ENCODE assay signal across 12 cellular contexts in genomic region chr16:54938351-54939346, GRCh38. TPM values are rescaled to one million over a fixed set of nuclear protein-coding genes. Genes with fewer than 3 reads are reported as not detected.
DNase-seq lines count a peak whose midpoint lies in the region; ATAC-seq and TF ChIP-seq lines count a peak whose summit lies in the region.
"Had no signal": no experiment of that assay in that cellular context is flagged by ENCODE, and none has a peak within 500 bp of the region (broad histone marks: within the 10 kb centered on the region; RNA-seq: fewer than 3 reads in every experiment).

No MANE protein-coding gene starts in this region.

- no peaks in the 10 kb centered on the region for H3K9me3 Mint-ChIP-seq in activated T-cell treated with anti-CD3 and anti-CD28 coated beads, Interleukin-2, amount 50 U/mL, for 72 hours
- H3K9me3 Mint-ChIP-seq in brain, result peaks cover 0 to 6% (median 0%) of the 10 kb centered on the region in 5 experiments
- H3K9me3 Mint-ChIP-seq in stimulated activated naive B cell treated with anti-CD40 and anti-IgM and Interleukin-4, amounts not matched to agents 10 μg/mL and 1 μg/mL and 100 μg/mL, for 72 hours, result peaks cover 0 to 3% of the 10 kb centered on the region in 2 donors

- H3K27ac Mint-ChIP-seq in activated T-cell treated with anti-CD3 and anti-CD28 coated beads, Interleukin-2, amount 50 U/mL, for 72 hours, result no peak overlapping the region
- H3K27ac Mint-ChIP-seq in brain, result peak overlapping the region in 2 of 5 experiments; percentile 62 to 93
- H3K27ac Mint-ChIP-seq in stimulated activated naive B cell treated with anti-CD40 and anti-IgM and Interleukin-4, amounts not matched to agents 10 μg/mL and 1 μg/mL and 100 μg/mL, for 72 hours, result peak overlapping the region; percentile 81

- H3K4me3 Mint-ChIP-seq in activated T-cell treated with anti-CD3 and anti-CD28 coated beads, Interleukin-2, amount 50 U/mL, for 72 hours, result peak overlapping the region; percentile 79 to 84
- peak overlapping the region in 4 of 5 experiments; percentile 14 to 90 (median 77) for H3K4me3 Mint-ChIP-seq in brain
- peak overlapping the region; percentile 56 to 57 for H3K4me3 Mint-ChIP-seq in stimulated activated naive B cell treated with anti-CD40 and anti-IgM and Interleukin-4, amounts not matched to agents 10 μg/mL and 1 μg/mL and 100 μg/mL, for 72 hours

- no peak for TF ChIP-seq CTCF in brain (conservative IDR thresholded peaks at IDR 0.05)

- peaks cover 48% of the 10 kb centered on the region for H3K4me1 Mint-ChIP-seq in activated T-cell treated with anti-CD3 and anti-CD28 coated beads, Interleukin-2, amount 50 U/mL, for 72 hours (ENCODE audit: low read depth)
- peaks cover 68% of the 10 kb centered on the region for H3K4me1 Mint-ChIP-seq in brain
- H3K4me1 Mint-ChIP-seq in stimulated activated naive B cell treated with anti-CD40 and anti-IgM and Interleukin-4, amounts not matched to agents 10 μg/mL and 1 μg/mL and 100 μg/mL, for 72 hours, result peaks cover 11 to 36% of the 10 kb centered on the region in 2 donors

- DNase-seq in activated T-cell treated with anti-CD3 and anti-CD28 coated beads, Interleukin-2, amount 50 U/mL, for 72 hours, result no peak
- DNase-seq in activated T-cell treated with anti-CD3 and anti-CD28 coated beads for 4 hours (no peak), islet precursor cell (peak; percentile 57), inferior parietal cortex (ENCODE audit: extremely low spot score) (no peak), HCEC 1CT (no peak)
- DNase-seq in stimulated activated naive B cell treated with anti-CD40 and anti-IgM and Interleukin-4, amounts not matched to agents 10 μg/mL and 1 μg/mL and 100 μg/mL, for 72 hours, result no peak
- DNase-seq: head of caudate nucleus, Karpas-422, NCI-H510A treated with DMSO at 0.1 percent for 48 hours, SK-N-SH had no signal

- H3K27me3 Mint-ChIP-seq in activated T-cell treated with anti-CD3 and anti-CD28 coated beads, Interleukin-2, amount 50 U/mL, for 72 hours (ENCODE audit: low read depth), result peaks cover 89% of the 10 kb centered on the region
- peaks cover 100% of the 10 kb centered on the region for H3K27me3 Mint-ChIP-seq in brain
- H3K27me3 Mint-ChIP-seq in stimulated activated naive B cell treated with anti-CD40 and anti-IgM and Interleukin-4, amounts not matched to agents 10 μg/mL and 1 μg/mL and 100 μg/mL, for 72 hours, result peaks cover 81 to 89% of the 10 kb centered on the region in 2 donors

- H3K36me3 Mint-ChIP-seq in activated T-cell treated with anti-CD3 and anti-CD28 coated beads, Interleukin-2, amount 50 U/mL, for 72 hours (ENCODE audit: insufficient read depth in 2 of 2), result peaks cover 0 to 1% of the 10 kb centered on the region in 2 donors
- H3K36me3 Mint-ChIP-seq in brain, result peaks cover 18% of the 10 kb centered on the region
- peaks cover 5 to 7% of the 10 kb centered on the region in 2 donors for H3K36me3 Mint-ChIP-seq in stimulated activated naive B cell treated with anti-CD40 and anti-IgM and Interleukin-4, amounts not matched to agents 10 μg/mL and 1 μg/mL and 100 μg/mL, for 72 hours

- ATAC-seq in activated T-cell treated with anti-CD3 and anti-CD28 coated beads, Interleukin-2, amount 50 U/mL, for 72 hours (replicated peaks in 1 of 2), result no peak
- no peak for ATAC-seq in stimulated activated naive B cell treated with anti-CD40 and anti-IgM and Interleukin-4, amounts not matched to agents 10 μg/mL and 1 μg/mL and 100 μg/mL, for 72 hours (replicated peaks)
- ATAC-seq in HG03159 (IDR thresholded peaks at IDR 0.05; ENCODE audit: unreplicated experiment), result no peak

RNA-seq across cellular contexts. Expression of gene IRX5, which starts 8.0 kb away (rescaled TPM):
- 1 to 10 TPM in 1 of 2 donors, under 1 TPM in 1; 0.74 to 1.4 TPM for total RNA-seq in activated T-cell treated with anti-CD3 and anti-CD28 coated beads, Interleukin-2, amount 50 U/mL, for 72 hours
- polyA plus RNA-seq in brain (ENCODE audit: insufficient read depth, low read depth, low replicate concordance), result 7.9 TPM
